24 cellular contexts compared by ENCODE assay signal in genomic region chr1:212930986-212931678, GRCh38. TPM values are rescaled to one million over a fixed set of nuclear protein-coding genes. Genes with fewer than 3 reads are reported as not detected.
DNase-seq lines count a peak whose midpoint lies in the region; ATAC-seq and TF ChIP-seq lines count a peak whose summit lies in the region.
"Had no signal": no experiment of that assay in that cellular context is flagged by ENCODE, and none has a peak within 500 bp of the region (broad histone marks: within the 10 kb centered on the region; RNA-seq: fewer than 3 reads in every experiment).

No MANE protein-coding gene starts in this region.

- H3K4me1 ChIP-seq in upper lobe of left lung, result no peaks in the 10 kb centered on the region
- H3K4me1 ChIP-seq: foreskin keratinocyte had no signal

- H3K36me3 ChIP-seq in upper lobe of left lung, result no peaks in the 10 kb centered on the region

- POLR2A ChIA-PET in WTC11 (lab: Charles Lee), result no interaction called here

- H3K4me1 Mint-ChIP-seq in WTC11, result peaks cover 58% of the 10 kb centered on the region

- H3K9me3 Mint-ChIP-seq in WTC11, result peaks cover 13% of the 10 kb centered on the region
- H3K9me3 Mint-ChIP-seq: activated T-helper 1 cell treated with anti-CD3 and anti-CD28 coated beads, Interleukin-12 subunit alpha, Interleukin-12 subunit beta, Interleukin-2, Interleukin-4 antibody, amounts not matched to agents 30 ng/mL and 10 ng/mL and 1 ng/mL, durations not matched to agents 14 hours and 24 hours and 36 hours; HFFc6; natural killer cell treated with Interleukin-12 subunit alpha and Interleukin-12 subunit beta and Interleukin-15 and Interleukin-18, amount 100 ng/mL, for 72 hours had no signal

- H3K27me3 ChIP-seq in upper lobe of left lung, result no peaks in the 10 kb centered on the region
- H3K27me3 ChIP-seq: foreskin keratinocyte had no signal

- DNase-seq in kidney tubule cell (ENCODE audit: low spot score) (peak; percentile 30), upper lobe of left lung (no peak), COR-L47 (lab: John Stamatoyannopoulos, UW) (no peak), WTC11 (ENCODE audit: low spot score) (no peak)
- DNase-seq in activated CD4-positive, alpha-beta T cell treated with anti-CD3 and anti-CD28 coated beads for 4 hours, result no peak
- DNase-seq: foreskin keratinocyte; HFFc6; KBM-7; mesenchymal stem cell; NCI-H1092; NCI-H2081; NCI-H510A treated with DMSO at 0.1 percent for 48 hours; SHP77 treated with DMSO at 0.1 percent for 48 hours; stimulated activated CD4-positive, alpha-beta T cell treated with anti-CD3 and anti-CD28 coated beads, Interleukin-4, amount 100 ng/mL, for 24 hours; substantia nigra; T-helper 1 cell had no signal

- no peak overlapping the region for H3K4me3 ChIP-seq in upper lobe of left lung
- H3K4me3 ChIP-seq: skin epidermis had no signal

- WGBS in upper lobe of left lung, 2 donors, result 76 to 81% methylated on average over 10 of the region's 10 CpGs

- TF ChIP-seq POLR2A in upper lobe of left lung (IDR thresholded peaks at IDR 0.05), result no peak

- no peak overlapping the region for H3K4me3 Mint-ChIP-seq in WTC11
- H3K4me3 Mint-ChIP-seq: activated T-helper 1 cell treated with anti-CD3 and anti-CD28 coated beads, Interleukin-12 subunit alpha, Interleukin-12 subunit beta, Interleukin-2, Interleukin-4 antibody, amounts not matched to agents 30 ng/mL and 10 ng/mL and 1 ng/mL, durations not matched to agents 14 hours and 24 hours and 36 hours; HFFc6; natural killer cell treated with Interleukin-12 subunit alpha and Interleukin-12 subunit beta and Interleukin-15 and Interleukin-18, amount 100 ng/mL, for 72 hours had no signal

- H3K36me3 Mint-ChIP-seq in WTC11, result peaks cover 3% of the 10 kb centered on the region
- H3K36me3 Mint-ChIP-seq: natural killer cell treated with Interleukin-12 subunit alpha and Interleukin-12 subunit beta and Interleukin-15 and Interleukin-18, amount 100 ng/mL, for 72 hours had no signal

- H3K27ac ChIP-seq in upper lobe of left lung, result no peak overlapping the region
- H3K27ac ChIP-seq: foreskin keratinocyte, HL-60, skin epidermis had no signal

- no peak overlapping the region for H3K27ac Mint-ChIP-seq in WTC11
- H3K27ac Mint-ChIP-seq: activated T-helper 1 cell treated with anti-CD3 and anti-CD28 coated beads, Interleukin-12 subunit alpha, Interleukin-12 subunit beta, Interleukin-2, Interleukin-4 antibody, amounts not matched to agents 30 ng/mL and 10 ng/mL and 1 ng/mL, durations not matched to agents 14 hours and 24 hours and 36 hours; HFFc6; natural killer cell treated with Interleukin-12 subunit alpha and Interleukin-12 subunit beta and Interleukin-15 and Interleukin-18, amount 100 ng/mL, for 72 hours; progenitor cell of endocrine pancreas had no signal

- TF ChIP-seq EP300 in upper lobe of left lung (IDR thresholded peaks at IDR 0.05), result no peak

- CTCF ChIA-PET in WTC11 (lab: Charles Lee), result no interaction called here

- TF ChIP-seq CTCF in upper lobe of left lung (IDR thresholded peaks at IDR 0.05) (no peak), WTC11 (IDR thresholded peaks at IDR 0.05) (no peak)

- peak; percentile 72 for ATAC-seq in GM18511 (IDR thresholded peaks at IDR 0.05; ENCODE audit: unreplicated experiment)
- peak; percentile 52 for ATAC-seq in GM21529 (IDR thresholded peaks at IDR 0.05; ENCODE audit: unreplicated experiment)
- ATAC-seq in HG03460 (IDR thresholded peaks at IDR 0.05; ENCODE audit: unreplicated experiment), result peak; percentile 44
- no peak for ATAC-seq in upper lobe of left lung (ENCODE audit: low FRiP score in 2 of 2)
- no peak for ATAC-seq in WTC11
- ATAC-seq: foreskin keratinocyte; natural killer cell treated with Interleukin-12 subunit alpha and Interleukin-12 subunit beta and Interleukin-15 and Interleukin-18, amount 100 ng/mL, for 72 hours had no signal

- no peaks in the 10 kb centered on the region for H3K9me3 ChIP-seq in upper lobe of left lung

- peaks cover 17% of the 10 kb centered on the region for H3K27me3 Mint-ChIP-seq in WTC11 (ENCODE audit: low read depth)
- H3K27me3 Mint-ChIP-seq: natural killer cell treated with Interleukin-12 subunit alpha and Interleukin-12 subunit beta and Interleukin-15 and Interleukin-18, amount 100 ng/mL, for 72 hours had no signal

TF ChIP-seq in WTC11, 78 proteins besides CTCF, POLR2A, EP300 and RAD21:
- TF ChIP-seq MXD4 (CRISPR knock-in tag; IDR thresholded peaks at IDR 0.05; ENCODE audit: borderline replicate concordance), result no peak
- no peak for TF ChIP-seq SMAD3 (CRISPR knock-in tag; IDR thresholded peaks at IDR 0.05; ENCODE audit: borderline replicate concordance)
- TF ChIP-seq, protein P1, sequence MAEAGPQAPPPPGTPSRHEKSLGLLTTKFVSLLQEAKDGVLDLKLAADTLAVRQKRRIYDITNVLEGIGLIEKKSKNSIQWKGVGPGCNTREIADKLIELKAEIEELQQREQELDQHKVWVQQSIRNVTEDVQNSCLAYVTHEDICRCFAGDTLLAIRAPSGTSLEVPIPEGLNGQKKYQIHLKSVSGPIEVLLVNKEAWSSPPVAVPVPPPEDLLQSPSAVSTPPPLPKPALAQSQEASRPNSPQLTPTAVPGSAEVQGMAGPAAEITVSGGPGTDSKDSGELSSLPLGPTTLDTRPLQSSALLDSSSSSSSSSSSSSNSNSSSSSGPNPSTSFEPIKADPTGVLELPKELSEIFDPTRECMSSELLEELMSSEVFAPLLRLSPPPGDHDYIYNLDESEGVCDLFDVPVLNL (CRISPR knock-in tag; IDR thresholded peaks at IDR 0.05; ENCODE audit: borderline replicate concordance, low read depth), result no peak
- TF ChIP-seq SMAD4 (CRISPR knock-in tag; IDR thresholded peaks at IDR 0.05), result no peak
- no peak for TF ChIP-seq FOXK1 (CRISPR knock-in tag; IDR thresholded peaks at IDR 0.05)
- TF ChIP-seq HMGA2 (CRISPR knock-in tag; IDR thresholded peaks at IDR 0.05), result no peak
- no peak for TF ChIP-seq EMX1 (CRISPR knock-in tag; IDR thresholded peaks at IDR 0.05)
- no peak for TF ChIP-seq ZNF317 (CRISPR knock-in tag; IDR thresholded peaks at IDR 0.05; ENCODE audit: borderline replicate concordance, low read depth)
- no peak for TF ChIP-seq TP53 (CRISPR knock-in tag; IDR thresholded peaks at IDR 0.05)
- TF ChIP-seq, protein P2, sequence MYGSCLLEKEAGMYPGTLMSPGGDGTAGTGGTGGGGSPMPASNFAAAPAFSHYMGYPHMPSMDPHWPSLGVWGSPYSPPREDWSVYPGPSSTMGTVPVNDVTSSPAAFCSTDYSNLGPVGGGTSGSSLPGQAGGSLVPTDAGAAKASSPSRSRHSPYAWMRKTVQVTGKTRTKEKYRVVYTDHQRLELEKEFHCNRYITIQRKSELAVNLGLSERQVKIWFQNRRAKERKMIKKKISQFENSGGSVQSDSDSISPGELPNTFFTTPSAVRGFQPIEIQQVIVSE (CRISPR knock-in tag; IDR thresholded peaks at IDR 0.05; ENCODE audit: borderline replicate concordance), result no peak
- TF ChIP-seq ZNF416 (CRISPR knock-in tag; IDR thresholded peaks at IDR 0.05), result no peak
- TF ChIP-seq, protein P3, sequence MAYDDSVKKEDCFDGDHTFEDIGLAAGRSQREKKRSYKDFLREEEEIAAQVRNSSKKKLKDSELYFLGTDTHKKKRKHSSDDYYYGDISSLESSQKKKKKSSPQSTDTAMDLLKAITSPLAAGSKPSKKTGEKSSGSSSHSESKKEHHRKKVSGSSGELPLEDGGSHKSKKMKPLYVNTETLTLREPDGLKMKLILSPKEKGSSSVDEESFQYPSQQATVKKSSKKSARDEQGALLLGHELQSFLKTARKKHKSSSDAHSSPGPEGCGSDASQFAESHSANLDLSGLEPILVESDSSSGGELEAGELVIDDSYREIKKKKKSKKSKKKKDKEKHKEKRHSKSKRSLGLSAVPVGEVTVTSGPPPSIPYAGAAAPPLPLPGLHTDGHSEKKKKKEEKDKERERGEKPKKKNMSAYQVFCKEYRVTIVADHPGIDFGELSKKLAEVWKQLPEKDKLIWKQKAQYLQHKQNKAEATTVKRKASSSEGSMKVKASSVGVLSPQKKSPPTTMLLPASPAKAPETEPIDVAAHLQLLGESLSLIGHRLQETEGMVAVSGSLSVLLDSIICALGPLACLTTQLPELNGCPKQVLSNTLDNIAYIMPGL (CRISPR knock-in tag; IDR thresholded peaks at IDR 0.05), result no peak
- TF ChIP-seq CREB1 (CRISPR knock-in tag; IDR thresholded peaks at IDR 0.05), result no peak
- no peak for TF ChIP-seq ZNF219 (CRISPR knock-in tag; IDR thresholded peaks at IDR 0.05; ENCODE audit: borderline replicate concordance)
- no peak for TF ChIP-seq E2F1 (CRISPR knock-in tag; IDR thresholded peaks at IDR 0.05)
- TF ChIP-seq SOX15 (CRISPR knock-in tag; IDR thresholded peaks at IDR 0.05), result no peak
- TF ChIP-seq NR1H2 (CRISPR knock-in tag; IDR thresholded peaks at IDR 0.05), result no peak
- TF ChIP-seq ESRRA (CRISPR knock-in tag; IDR thresholded peaks at IDR 0.05; ENCODE audit: borderline replicate concordance), result no peak

RNA-seq across cellular contexts. Expression of gene VASH2, which starts 19.2 kb away (rescaled TPM):
- total RNA-seq in upper lobe of left lung (1 to 10 TPM in 4 of 6 donors, under 1 TPM in 2; 0.30 to 3.1 (median 1.4) TPM), WTC11 (2021) (251 to 303 TPM (median 254 TPM) in 3 replicates)

Comparison
In these comparisons a context has a peak if more than half of its experiments do, and no peak if none do; other contexts are left out.
1. ATAC-seq: peak in GM18511 (single experiment), GM21529 (single experiment) and HG03460 (single experiment); none in upper lobe of left lung (0 of 2) and WTC11 (single experiment).
2. RNA of gene VASH2, which starts 19.2 kb away (total RNA-seq): 251 to 303 TPM in WTC11; 0.30 to 3.1 TPM in upper lobe of left lung; every median in the first group is over 10 times any median in the second.